ENCODE assay signal across 1 cellular context in genomic region chr2:241226723-241227634, GRCh38.
TF ChIP-seq lines count a peak whose summit lies in the region.

No MANE protein-coding gene starts in this region.

TF ChIP-seq in IMR-90, 13 proteins besides CTCF, POLR2A, EP300 and RAD21 (continued from another document):
- TF ChIP-seq MAFK (IDR thresholded peaks at IDR 0.05; ENCODE audit: low read depth, low read length): no peak
- no peak for TF ChIP-seq BHLHE40 (IDR thresholded peaks at IDR 0.05; ENCODE audit: low read depth, low read length)
- no peak for TF ChIP-seq NFE2L2 (IDR thresholded peaks at IDR 0.05; ENCODE audit: low read depth, low read length)
- TF ChIP-seq MAZ (IDR thresholded peaks at IDR 0.05; ENCODE audit: borderline replicate concordance, low read depth, low read length): no peak
- no peak for TF ChIP-seq FOS (IDR thresholded peaks at IDR 0.05; ENCODE audit: low read depth, low read length)
- TF ChIP-seq SMC3 (IDR thresholded peaks at IDR 0.05; ENCODE audit: low read depth, low read length): no peak
